ENCODE assay signal across 9 cellular contexts in the genomic region with DNA sequence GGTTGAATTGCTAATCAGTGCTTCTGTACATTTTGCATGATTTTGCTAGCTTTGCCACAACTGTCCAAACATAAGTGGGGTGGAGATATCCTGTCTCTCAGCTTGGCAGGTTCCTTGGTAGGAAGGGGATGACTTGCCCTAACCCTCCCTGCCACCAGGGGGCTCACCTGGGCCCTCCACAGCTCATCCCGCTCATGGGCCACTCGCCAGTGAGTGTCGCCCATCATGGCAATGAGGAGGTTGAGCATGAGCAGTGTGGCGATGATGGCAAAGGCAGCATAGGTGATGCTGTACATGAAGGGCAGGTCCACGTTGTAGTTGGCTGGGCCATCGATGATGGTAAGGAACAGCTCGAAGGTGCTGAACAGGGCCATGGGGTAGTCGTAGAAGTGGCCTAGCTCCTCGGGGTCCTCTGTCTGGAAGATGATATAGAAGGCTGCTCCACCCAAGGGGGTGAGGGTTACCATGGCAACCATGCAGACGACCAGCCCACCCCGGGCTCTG. TPM values are rescaled to one million over a fixed set of nuclear protein-coding genes. Genes with fewer than 3 reads are reported as not detected.
DNase-seq lines count a peak whose midpoint lies in the region; ATAC-seq and TF ChIP-seq lines count a peak whose summit lies in the region.
"Had no signal": no experiment of that assay in that cellular context is flagged by ENCODE, and none has a peak within 500 bp of the region (broad histone marks: within the 10 kb centered on the region; RNA-seq: fewer than 3 reads in every experiment).

No MANE protein-coding gene starts in this region.

- no peaks in the 10 kb centered on the region for H3K4me1 Mint-ChIP-seq in activated T-cell treated with anti-CD3 and anti-CD28 coated beads, Interleukin-2, amount 50 U/mL, for 72 hours (ENCODE audit: low read depth)

- no peaks in the 10 kb centered on the region for H3K27me3 Mint-ChIP-seq in activated T-cell treated with anti-CD3 and anti-CD28 coated beads, Interleukin-2, amount 50 U/mL, for 72 hours (ENCODE audit: low read depth)
- H3K27me3 Mint-ChIP-seq: stimulated activated naive CD8-positive, alpha-beta T cell treated with anti-CD3 and anti-CD28 coated beads, Interleukin-15, Interleukin-2, amounts not matched to agents 100 ng/mL and 50 ng/mL, for 24 hours had no signal

- no peak overlapping the region for H3K4me3 Mint-ChIP-seq in activated T-cell treated with anti-CD3 and anti-CD28 coated beads, Interleukin-2, amount 50 U/mL, for 72 hours
- H3K4me3 Mint-ChIP-seq: stimulated activated naive CD8-positive, alpha-beta T cell treated with anti-CD3 and anti-CD28 coated beads, Interleukin-15, Interleukin-2, amounts not matched to agents 100 ng/mL and 50 ng/mL, for 24 hours had no signal

- no peak for TF ChIP-seq POLR2A in right lobe of liver (IDR thresholded peaks at IDR 0.05)

- H3K9me3 ChIP-seq in right lobe of liver: no peaks in the 10 kb centered on the region

- H3K36me3 ChIP-seq in right lobe of liver: no peaks in the 10 kb centered on the region

- no peaks in the 10 kb centered on the region for H3K27me3 ChIP-seq in right lobe of liver

- H3K9me3 Mint-ChIP-seq in activated T-cell treated with anti-CD3 and anti-CD28 coated beads, Interleukin-2, amount 50 U/mL, for 72 hours: no peaks in the 10 kb centered on the region
- H3K9me3 Mint-ChIP-seq: stimulated activated naive CD8-positive, alpha-beta T cell treated with anti-CD3 and anti-CD28 coated beads, Interleukin-15, Interleukin-2, amounts not matched to agents 100 ng/mL and 50 ng/mL, for 24 hours had no signal

- no peak overlapping the region for H3K4me3 ChIP-seq in right lobe of liver

- ATAC-seq in GM19023 (IDR thresholded peaks at IDR 0.05; ENCODE audit: unreplicated experiment) (peak; percentile 63), right lobe of liver (peak in 3 of 4 donors; percentile 4 to 58 (median 35)), GM19467 (IDR thresholded peaks at IDR 0.05; ENCODE audit: unreplicated experiment) (no peak), GM21717 (IDR thresholded peaks at IDR 0.05; ENCODE audit: unreplicated experiment) (no peak)
- peak; percentile 45 to 56 for ATAC-seq in activated T-cell treated with anti-CD3 and anti-CD28 coated beads, Interleukin-2, amount 50 U/mL, for 72 hours (replicated peaks in 1 of 2)

- DNase-seq in HT-29 (ENCODE audit: low spot score): peak; percentile 77
- peak; percentile 38 to 41 for DNase-seq in activated T-cell treated with anti-CD3 and anti-CD28 coated beads, Interleukin-2, amount 50 U/mL, for 72 hours
- peak in 1 of 3 donors; percentile 47 for DNase-seq in right lobe of liver
- DNase-seq in LoVo (ENCODE audit: low spot score): no peak

- H3K27ac Mint-ChIP-seq in activated T-cell treated with anti-CD3 and anti-CD28 coated beads, Interleukin-2, amount 50 U/mL, for 72 hours: no peak overlapping the region
- H3K27ac Mint-ChIP-seq: stimulated activated naive CD8-positive, alpha-beta T cell treated with anti-CD3 and anti-CD28 coated beads, Interleukin-15, Interleukin-2, amounts not matched to agents 100 ng/mL and 50 ng/mL, for 24 hours had no signal

- TF ChIP-seq CTCF in C4-2B (conservative IDR thresholded peaks at IDR 0.05): peak; percentile 96
- TF ChIP-seq CTCF in right lobe of liver (IDR thresholded peaks at IDR 0.05): peak; percentile 20 to 36 (median 33)

- no peaks in the 10 kb centered on the region for H3K4me1 ChIP-seq in right lobe of liver

- 48% methylated on average over 8 of the region's 11 CpGs for WGBS in right lobe of liver (ENCODE audit: insufficient coverage, low coverage, low lambda C conversion rate, missing lambda C conversion rate)

- no peak overlapping the region for H3K27ac ChIP-seq in C4-2B
- H3K27ac ChIP-seq in right lobe of liver: no peak overlapping the region

- H3K36me3 Mint-ChIP-seq in activated T-cell treated with anti-CD3 and anti-CD28 coated beads, Interleukin-2, amount 50 U/mL, for 72 hours (ENCODE audit: insufficient read depth in 2 of 2): no peaks in the 10 kb centered on the region

- intact Hi-C loops in right lobe of liver (cut with DNase I): loop anchor here (10.0 kb wide), 1 partner anchor 131 kb away; no protein-coding TSS in a partner anchor

RNA-seq across cellular contexts. Expression of a gene that starts 12.2 kb away (rescaled TPM):
- 0.55 and 0.56 TPM in 2 replicates for total RNA-seq in HT-29 (2014; rRNA removed; shearing (Covaris generic))
- total RNA-seq in activated T-cell treated with anti-CD3 and anti-CD28 coated beads, Interleukin-2, amount 50 U/mL, for 72 hours: under 1 TPM in 1 of 2 donors, not detected in 1; 0.05 TPM
- 1 to 10 TPM in 2 of 6 experiments, under 1 TPM in 4; 0.06 to 1.5 (median 0.75) TPM for total RNA-seq in right lobe of liver

RNA-seq across cellular contexts. Expression of a gene that starts 18.5 kb away (rescaled TPM):
- 35.9 and 45.9 TPM in 2 replicates for total RNA-seq in HT-29 (2014; rRNA removed; shearing (Covaris generic))
- 10 to 100 TPM; 10.9 to 13.6 TPM for total RNA-seq in activated T-cell treated with anti-CD3 and anti-CD28 coated beads, Interleukin-2, amount 50 U/mL, for 72 hours
- total RNA-seq in right lobe of liver: 1 to 10 TPM; 1.5 to 6.1 (median 3.2) TPM

Comparison
In these comparisons a context has a peak if more than half of its experiments do, and no peak if none do; other contexts are left out.
1. ATAC-seq: peak in GM19023 (single experiment), activated T-cell treated with anti-CD3 and anti-CD28 coated beads, Interleukin-2, amount 50 U/mL, for 72 hours (2 of 2) and right lobe of liver (3 of 4); none in GM19467 (single experiment) and GM21717 (single experiment).